1 cellular context compared by ENCODE assay signal in the genomic region with DNA sequence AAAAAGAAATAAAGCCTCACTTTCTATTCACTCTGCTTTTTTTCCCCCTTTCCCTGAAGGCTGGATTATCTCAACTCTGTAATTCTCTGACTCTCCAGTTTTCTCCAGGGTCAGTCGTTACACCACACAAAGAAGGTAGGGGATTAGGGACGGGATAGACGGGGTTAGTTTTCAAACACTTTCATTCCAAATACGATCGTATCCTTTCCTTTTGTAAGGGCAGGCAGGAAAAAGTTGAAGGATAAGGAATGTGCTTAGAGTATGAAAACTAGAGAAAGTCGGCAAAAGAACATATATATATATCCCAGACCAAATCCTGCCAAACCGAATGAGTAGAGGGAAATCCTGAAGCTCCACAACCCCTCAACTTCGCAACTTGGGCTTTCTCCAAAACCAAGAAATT.
TF ChIP-seq lines count a peak whose summit lies in the region.

No MANE protein-coding gene starts in this region.

TF ChIP-seq in A549, 52 proteins besides CTCF, POLR2A, EP300 and RAD21 (continued from another document):
- TF ChIP-seq, protein P1, sequence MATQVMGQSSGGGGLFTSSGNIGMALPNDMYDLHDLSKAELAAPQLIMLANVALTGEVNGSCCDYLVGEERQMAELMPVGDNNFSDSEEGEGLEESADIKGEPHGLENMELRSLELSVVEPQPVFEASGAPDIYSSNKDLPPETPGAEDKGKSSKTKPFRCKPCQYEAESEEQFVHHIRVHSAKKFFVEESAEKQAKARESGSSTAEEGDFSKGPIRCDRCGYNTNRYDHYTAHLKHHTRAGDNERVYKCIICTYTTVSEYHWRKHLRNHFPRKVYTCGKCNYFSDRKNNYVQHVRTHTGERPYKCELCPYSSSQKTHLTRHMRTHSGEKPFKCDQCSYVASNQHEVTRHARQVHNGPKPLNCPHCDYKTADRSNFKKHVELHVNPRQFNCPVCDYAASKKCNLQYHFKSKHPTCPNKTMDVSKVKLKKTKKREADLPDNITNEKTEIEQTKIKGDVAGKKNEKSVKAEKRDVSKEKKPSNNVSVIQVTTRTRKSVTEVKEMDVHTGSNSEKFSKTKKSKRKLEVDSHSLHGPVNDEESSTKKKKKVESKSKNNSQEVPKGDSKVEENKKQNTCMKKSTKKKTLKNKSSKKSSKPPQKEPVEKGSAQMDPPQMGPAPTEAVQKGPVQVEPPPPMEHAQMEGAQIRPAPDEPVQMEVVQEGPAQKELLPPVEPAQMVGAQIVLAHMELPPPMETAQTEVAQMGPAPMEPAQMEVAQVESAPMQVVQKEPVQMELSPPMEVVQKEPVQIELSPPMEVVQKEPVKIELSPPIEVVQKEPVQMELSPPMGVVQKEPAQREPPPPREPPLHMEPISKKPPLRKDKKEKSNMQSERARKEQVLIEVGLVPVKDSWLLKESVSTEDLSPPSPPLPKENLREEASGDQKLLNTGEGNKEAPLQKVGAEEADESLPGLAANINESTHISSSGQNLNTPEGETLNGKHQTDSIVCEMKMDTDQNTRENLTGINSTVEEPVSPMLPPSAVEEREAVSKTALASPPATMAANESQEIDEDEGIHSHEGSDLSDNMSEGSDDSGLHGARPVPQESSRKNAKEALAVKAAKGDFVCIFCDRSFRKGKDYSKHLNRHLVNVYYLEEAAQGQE (IDR thresholded peaks at IDR 0.05), result no peak
TF ChIP-seq in A549: peak in this region for 1.
